Comparison of ENCODE assay signal across 29 cellular contexts in genomic region chr6:106849130-106849529, GRCh38.
DNase-seq lines count a peak whose midpoint lies in the region; ATAC-seq, FAIRE-seq and TF ChIP-seq lines count a peak whose summit lies in the region.
"Had no signal": no experiment of that assay in that cellular context is flagged by ENCODE, and none has a peak within 500 bp of the region (broad histone marks: within the 10 kb centered on the region; RNA-seq: fewer than 3 reads in every experiment).

No MANE protein-coding gene starts in this region.

- H3K4me1 ChIP-seq in OCI-LY1 (ENCODE audit: insufficient read depth, low read length, severe bottlenecking) (peaks cover 44% of the 10 kb centered on the region), GM12878 (ENCODE audit: control insufficient read depth, insufficient read depth, low read length) (peaks cover 41% of the 10 kb centered on the region)
- H3K4me1 ChIP-seq: colonic mucosa, pancreas, suprapubic skin, upper lobe of right lung had no signal

- TF ChIP-seq RAD21 in GM12878 (IDR thresholded peaks at IDR 0.05; ENCODE audit: insufficient read depth, low read depth, low read length), result no peak

- H3F3A ChIP-seq in OCI-LY1 (ENCODE audit: insufficient read depth, low read length), result no peaks in the 10 kb centered on the region

- H3K36me3 Mint-ChIP-seq in MCF 10A (ENCODE audit: insufficient read depth, unreplicated experiment), result no peaks in the 10 kb centered on the region
- H3K36me3 Mint-ChIP-seq: CD4-positive, CD25-positive, alpha-beta regulatory T cell had no signal

- CTCF ChIA-PET in GM12878 (lab: Yijun Ruan, JAX), result interaction anchor here (0.6 to 1.0 kb wide), 2 partner anchors 212 to 404 kb away, joined by 3 read pairs; no protein-coding TSS in a partner anchor
- CTCF ChIA-PET in MCF 10A (lab: Yijun Ruan, JAX), result interaction anchor here (0.6 kb wide), 1 partner anchor 1214 kb away, joined by 5 read pairs; no protein-coding TSS in a partner anchor

- no peak overlapping the region for H2AFZ ChIP-seq in OCI-LY1 (ENCODE audit: low read length)
- H2AFZ ChIP-seq in GM12878 (ENCODE audit: control insufficient read depth, low read depth, low read length), result no peak overlapping the region; the same call in 1 of the 2 replicates

- H3K4me3 ChIP-seq in HL-60 (replicated peaks; ENCODE audit: insufficient read depth, low read length), result no peak overlapping the region
- H3K4me3 ChIP-seq in OCI-LY1 (ENCODE audit: low read depth, low read length, poor library complexity, severe bottlenecking), result no peak overlapping the region
- H3K4me3 ChIP-seq in GM12878, result no peak overlapping the region
- H3K4me3 ChIP-seq: colonic mucosa, pancreas, suprapubic skin, upper lobe of right lung had no signal

- POLR2A ChIA-PET in GM12878 (lab: Charles Lee), result no interaction called here
- POLR2A ChIA-PET in MCF 10A (lab: Yijun Ruan, JAX), result interaction anchor here (0.7 kb wide), 1 partner anchor 11 kb away, joined by 3 read pairs; no protein-coding TSS in a partner anchor

- FAIRE-seq in GM12878 (lab: Jason Lieb, UNC), result no peak
- no peak for FAIRE-seq in GM12892 (lab: Jason Lieb, UNC)
- FAIRE-seq: pancreas had no signal

- peak; percentile 11; the same call in 2 of the 3 replicates for ATAC-seq in GM12878
- no peak for ATAC-seq in GM21526 (IDR thresholded peaks at IDR 0.05; ENCODE audit: low FRiP score, unreplicated experiment)
- ATAC-seq: activated naive CD8-positive, alpha-beta T cell treated with anti-CD3 and anti-CD28 coated beads, Interleukin-2, amount 50 U/mL, for 24 hours; left colon; pancreas; upper lobe of right lung had no signal

- in situ Hi-C loops in GM12878 (cut with MboI), result no loop called here

- no peaks in the 10 kb centered on the region for H3K4me1 Mint-ChIP-seq in MCF 10A (ENCODE audit: insufficient read depth, unreplicated experiment)
- H3K4me1 Mint-ChIP-seq: activated CD4-positive, alpha-beta memory T cell treated with anti-CD3 and anti-CD28 coated beads, Interleukin-2, amount 10 ng/mL, durations not matched to agents 7 days and 5 days; CD4-positive, CD25-positive, alpha-beta regulatory T cell had no signal

- DNase-seq in AML-193 (lab: John Stamatoyannopoulos, UW), result peak; percentile 99
- DNase-seq in HL-60 (ENCODE audit: low read depth in 1 of 2, low spot score in 1 of 2), result peak; percentile 49 to 89
- DNase-seq in GM12878 (ENCODE audit: low read depth, low spot score), result no peak
- DNase-seq in MCF 10A (ENCODE audit: unreplicated experiment), result no peak
- DNase-seq in NCI-H2196 treated with DMSO at 0.1 percent for 48 hours (lab: John Stamatoyannopoulos, UW; ENCODE audit: unreplicated experiment), result no peak
- no peak for DNase-seq in GM12892 (ENCODE audit: insufficient read length)
- DNase-seq: activated CD4-positive, alpha-beta memory T cell treated with anti-CD3 and anti-CD28 coated beads, Interleukin-2, amount 10 ng/mL, durations not matched to agents 7 days and 5 days; activated CD8-positive, alpha-beta memory T cell treated with anti-CD3 and anti-CD28 coated beads, Interleukin-2, amount 50 U/mL, for 4 hours; activated naive CD4-positive, alpha-beta T cell; activated naive CD8-positive, alpha-beta T cell treated with anti-CD3 and anti-CD28 coated beads, Interleukin-2, amount 50 U/mL, for 24 hours; CD4-positive, CD25-positive, alpha-beta regulatory T cell; colonic mucosa; effector CD4-positive, alpha-beta T cell; hypothalamus; IMR-90; left colon; mammary epithelial cell; NCI-H1436 treated with DMSO at 0.1 percent for 48 hours; NCI-H345; NCI-H69; pancreas; retina; RPMI8226; stimulated activated naive CD4-positive, alpha-beta T cell; upper lobe of right lung had no signal

- RAD21 ChIA-PET in GM12878 (lab: Charles Lee; ENCODE audit: unreplicated experiment), result interaction anchor here (1.3 to 1.4 kb wide), 2 partner anchors 31 to 91 kb away, joined by 3 to 4 read pairs; no protein-coding TSS in a partner anchor

- H3K9me2 ChIP-seq in OCI-LY1 (ENCODE audit: low read depth, low read length), result no peaks in the 10 kb centered on the region

- H3K4me2 ChIP-seq in OCI-LY1 (ENCODE audit: low read length), result no peak overlapping the region
- H3K4me2 ChIP-seq in GM12878 (ENCODE audit: control insufficient read depth, insufficient read depth), result no peak overlapping the region

- TF ChIP-seq POLR2A in GM12878 (IDR thresholded peaks at IDR 0.05; ENCODE audit: low read depth, low read length) (no peak), GM12892 (IDR thresholded peaks at IDR 0.05; ENCODE audit: low read depth, low read length) (no peak)

- H3K4me3 Mint-ChIP-seq in MCF 10A (ENCODE audit: unreplicated experiment), result no peak overlapping the region
- H3K4me3 Mint-ChIP-seq: activated CD4-positive, alpha-beta memory T cell treated with anti-CD3 and anti-CD28 coated beads, Interleukin-2, amount 10 ng/mL, durations not matched to agents 7 days and 5 days; activated naive CD8-positive, alpha-beta T cell treated with anti-CD3 and anti-CD28 coated beads, Interleukin-2, amount 50 U/mL, for 24 hours; CD4-positive, CD25-positive, alpha-beta regulatory T cell; T-helper 1 cell treated with Interleukin-12 subunit alpha and Interleukin-12 subunit beta and Interleukin-4 antibody, amounts not matched to agents 30 μg/mL and 1 μg/mL, for 36 hours had no signal

- no peaks in the 10 kb centered on the region for H3K27me3 Mint-ChIP-seq in MCF 10A (ENCODE audit: insufficient read depth, unreplicated experiment)

- H3K27ac Mint-ChIP-seq in MCF 10A (ENCODE audit: low read depth, unreplicated experiment), result no peak overlapping the region
- H3K27ac Mint-ChIP-seq: activated CD4-positive, alpha-beta memory T cell treated with anti-CD3 and anti-CD28 coated beads, Interleukin-2, amount 10 ng/mL, durations not matched to agents 7 days and 5 days; activated naive CD8-positive, alpha-beta T cell treated with anti-CD3 and anti-CD28 coated beads, Interleukin-2, amount 50 U/mL, for 24 hours; CD4-positive, CD25-positive, alpha-beta regulatory T cell; T-helper 1 cell treated with Interleukin-12 subunit alpha and Interleukin-12 subunit beta and Interleukin-4 antibody, amounts not matched to agents 30 μg/mL and 1 μg/mL, for 36 hours had no signal

- no peaks in the 10 kb centered on the region for H3K9me3 Mint-ChIP-seq in MCF 10A (ENCODE audit: unreplicated experiment)
- H3K9me3 Mint-ChIP-seq: activated CD4-positive, alpha-beta memory T cell treated with anti-CD3 and anti-CD28 coated beads, Interleukin-2, amount 10 ng/mL, durations not matched to agents 7 days and 5 days; activated naive CD8-positive, alpha-beta T cell treated with anti-CD3 and anti-CD28 coated beads, Interleukin-2, amount 50 U/mL, for 24 hours; T-helper 1 cell treated with Interleukin-12 subunit alpha and Interleukin-12 subunit beta and Interleukin-4 antibody, amounts not matched to agents 30 μg/mL and 1 μg/mL, for 36 hours had no signal

- no TSS peak for BruUV-seq in GM12878 (replicated peaks; lab: Mats Ljungman, UMichigan)
- no TSS peak for BruUV-seq in MCF 10A (replicated peaks; lab: Mats Ljungman, UMichigan)

- H3K9ac ChIP-seq in OCI-LY1 (ENCODE audit: low read length) (no peak overlapping the region), GM12878 (ENCODE audit: control insufficient read depth, insufficient read depth, low read length) (no peak overlapping the region)

- H3K36me3 ChIP-seq in OCI-LY1 (ENCODE audit: insufficient read depth, low read length) (no peaks in the 10 kb centered on the region), GM12878 (ENCODE audit: control insufficient read depth in 2 of 2, insufficient read depth in 2 of 2, low read length in 1 of 2) (no peaks in the 10 kb centered on the region)
- H3K36me3 ChIP-seq: colonic mucosa, pancreas, suprapubic skin, upper lobe of right lung had no signal

- TF ChIP-seq CTCF in HL-60 (IDR thresholded peaks at IDR 0.05; ENCODE audit: insufficient read depth, low read length), result no peak
- no peak for TF ChIP-seq CTCF in OCI-LY1 (IDR thresholded peaks at IDR 0.05; ENCODE audit: low read length)
- TF ChIP-seq CTCF in GM12878 (IDR thresholded peaks at IDR 0.05 in 2 of 3, conservative IDR thresholded peaks at IDR 0.05 in 1 of 3; ENCODE audit: control insufficient read depth in 2 of 3, extremely low read depth in 1 of 3, insufficient read depth in 1 of 3, low read depth in 3 of 3, low read length in 3 of 3), result no peak
- TF ChIP-seq CTCF in MCF 10A (IDR thresholded peaks at IDR 0.05; ENCODE audit: unreplicated experiment), result no peak

- H3K79me2 ChIP-seq in OCI-LY1 (ENCODE audit: insufficient read depth, low read length), result no peaks in the 10 kb centered on the region
- no peaks in the 10 kb centered on the region for H3K79me2 ChIP-seq in GM12878 (ENCODE audit: control insufficient read depth, insufficient read depth, low read length)

- SMC1A ChIA-PET in GM12878 (lab: Charles Lee; ENCODE audit: uncharacterized antibody, unreplicated experiment), result interaction anchor here (1.3 kb wide), 1 partner anchor 234 kb away, joined by 3 read pairs; no protein-coding TSS in a partner anchor

- peak overlapping the region; percentile 88 for H3K27ac ChIP-seq in HL-60 (replicated peaks)
- H3K27ac ChIP-seq in OCI-LY1 (ENCODE audit: low read depth, low read length, poor library complexity, severe bottlenecking), result peak overlapping the region; percentile 15
- 0 out of 2 replicates have a peak overlapping the region, but pooled peaks have one; percentile 17 for H3K27ac ChIP-seq in GM12878 (ENCODE audit: control insufficient read depth, insufficient read depth)
- H3K27ac ChIP-seq: colonic mucosa, pancreas, suprapubic skin, upper lobe of right lung had no signal

- H3K9me3 ChIP-seq in OCI-LY1 (ENCODE audit: low read length) (peaks cover 9% of the 10 kb centered on the region), GM12878 (replicated peaks; ENCODE audit: control insufficient read depth, insufficient read depth, low read length) (peaks cover 4% of the 10 kb centered on the region; the same call in 2 of the 3 replicates)
- H3K9me3 ChIP-seq: colonic mucosa, pancreas, suprapubic skin, upper lobe of right lung had no signal

- no peak for TF ChIP-seq EP300 in GM12878 (IDR thresholded peaks at IDR 0.05; ENCODE audit: borderline replicate concordance in 1 of 2, control insufficient read depth in 1 of 2, low read depth in 2 of 2, low read length in 2 of 2)

- H3K27me3 ChIP-seq in HL-60 (ENCODE audit: insufficient read depth, poor library complexity, severe bottlenecking) (no peaks in the 10 kb centered on the region), OCI-LY1 (ENCODE audit: insufficient read depth, low read length) (no peaks in the 10 kb centered on the region), GM12878 (replicated peaks in 1 of 2; ENCODE audit: control insufficient read depth in 2 of 2, insufficient read depth in 2 of 2, low read length in 1 of 2) (no peaks in the 10 kb centered on the region)
- H3K27me3 ChIP-seq: colonic mucosa, pancreas, suprapubic skin, upper lobe of right lung had no signal

- intact Hi-C loops in GM12878 (cut with micrococcal nuclease; ENCODE audit: unreplicated experiment) (loop anchor here (5.0 kb wide), 2 partner anchors 128 to 217 kb away; no protein-coding TSS in a partner anchor), MCF 10A (cut with micrococcal nuclease) (no loop called here)

- WGBS in GM12878 (ENCODE audit: insufficient coverage, insufficient replicate concordance, low lambda C conversion rate, missing lambda C conversion rate), result 43% methylated on average over 3 of the region's 3 CpGs

- H4K20me1 ChIP-seq in OCI-LY1 (ENCODE audit: insufficient read depth, low read length) (no peaks in the 10 kb centered on the region), GM12878 (ENCODE audit: control insufficient read depth, insufficient read depth) (no peaks in the 10 kb centered on the region)

TF ChIP-seq in GM12878, 131 proteins besides CTCF, POLR2A, EP300 and RAD21 (continues in another document):
- TF ChIP-seq ZNF217 (IDR thresholded peaks at IDR 0.05), result no peak

Comparison
In these comparisons a context has a peak if more than half of its experiments do, and no peak if none do; other contexts are left out.
1. DNase-seq: peak in AML-193 (2 of 2) and HL-60 (2 of 2); none in GM12878 (single experiment), MCF 10A (single experiment), NCI-H2196 treated with DMSO at 0.1 percent for 48 hours (single experiment) and GM12892 (single experiment).
2. H3K27ac ChIP-seq: peak in every context shown above with its lines; median percentile 88 in HL-60; 17 in GM12878; 15 in OCI-LY1.